Comparison of ENCODE assay signal across 14 cellular contexts in genomic region chr14:32083315-32083624, GRCh38.
"Had no signal": no experiment of that assay in that cellular context is flagged by ENCODE, and none has a peak within 500 bp of the region (broad histone marks: within the 10 kb centered on the region; RNA-seq: fewer than 3 reads in every experiment).

No MANE protein-coding gene starts in this region.

- DNase-seq: activated CD4-positive, alpha-beta T cell treated with anti-CD3 and anti-CD28 coated beads, Interleukin-2, amount 10 ng/mL, durations not matched to agents 24 days and 14 days; activated CD8-positive, alpha-beta T cell treated with anti-CD3 and anti-CD28 coated beads for 36 hours; activated naive CD4-positive, alpha-beta T cell treated with Interleukin-2 at 50 U/mL for 16 hours; activated T-cell treated with anti-CD3 and anti-CD28 coated beads, Interleukin-2, amount 50 U/mL, for 24 hours; heart right ventricle; occipital lobe; posterior cingulate gyrus; stimulated activated CD4-positive, alpha-beta T cell treated with anti-CD3 and anti-CD28 coated beads, Interleukin-2, amount 100 ng/mL, for 48 hours; T-cell had no signal

- H3K36me3 ChIP-seq: esophagus muscularis mucosa, gastroesophageal sphincter, tibial nerve, vagina had no signal

- ATAC-seq: activated CD8-positive, alpha-beta T cell treated with anti-CD3 and anti-CD28 coated beads for 36 hours; gastroesophageal sphincter; T-cell had no signal

- H3K4me3 ChIP-seq: coronary artery, esophagus muscularis mucosa, gastroesophageal sphincter, heart right ventricle, tibial nerve, vagina had no signal

- H3K9me3 ChIP-seq: esophagus muscularis mucosa, gastroesophageal sphincter, heart right ventricle, tibial nerve, vagina had no signal

- H3K27me3 ChIP-seq: esophagus muscularis mucosa, gastroesophageal sphincter, heart right ventricle, tibial nerve, vagina had no signal

- H3K27ac ChIP-seq: coronary artery, esophagus muscularis mucosa, gastroesophageal sphincter, tibial nerve, vagina had no signal
